ENCODE assay signal across 10 cellular contexts in genomic region chr16:20409398-20410152, GRCh38. TPM values are rescaled to one million over a fixed set of nuclear protein-coding genes. Genes with fewer than 3 reads are reported as not detected.
A peak's percentile ranks its signal among the peaks of the same experiment; 100 is the strongest.
DNase-seq lines count a peak whose midpoint lies in the region; ATAC-seq lines count a peak whose summit lies in the region.
"Had no signal": no experiment of that assay in that cellular context is flagged by ENCODE, and none has a peak within 500 bp of the region (broad histone marks: within the 10 kb centered on the region; RNA-seq: fewer than 3 reads in every experiment).

ACSM5 (plus strand) TSS chr16:20409534; CDS start chr16:20411485, 1,951 bp downstream.

- no peak within 1 kb of the TSS for H3K27ac ChIP-seq in SJCRH30
- H3K27ac ChIP-seq in mesenchymal stem cell (ENCODE audit: low read length, poor library complexity, severe bottlenecking): peak within 1 kb of the TSS; percentile 72
- no peak within 1 kb of the TSS for H3K27ac ChIP-seq in CD4-positive, alpha-beta memory T cell (ENCODE audit: low read depth, low read length)

- peak; percentile 79 for DNase-seq in Ammon's horn (ENCODE audit: low spot score)
- peak; percentile 31 to 51 for DNase-seq in SJCRH30
- no peak for DNase-seq in mesenchymal stem cell
- no peak for DNase-seq in CD4-positive, alpha-beta memory T cell
- DNase-seq in naive thymus-derived CD8-positive, alpha-beta T cell: no peak
- DNase-seq in HuH-7 (ENCODE audit: low spot score): no peak
- no peak for DNase-seq in stimulated activated CD4-positive, alpha-beta T cell treated with anti-CD3 and anti-CD28 coated beads, Interleukin-2, amount 100 ng/mL, for 24 hours
- DNase-seq: AML-193 had no signal

- peaks cover 0 to 5% (median 0%) of the 10 kb centered on the region in 8 donors for H3K9me3 Mint-ChIP-seq in CD4-positive, alpha-beta memory T cell
- H3K9me3 Mint-ChIP-seq in naive thymus-derived CD8-positive, alpha-beta T cell: no peaks in the 10 kb centered on the region

- intact Hi-C loops in CD4-positive, alpha-beta memory T cell (cut with micrococcal nuclease): no loop called here

- H3K4ac ChIP-seq in mesenchymal stem cell (ENCODE audit: low read depth in 1 of 2, low read length in 2 of 2): no peak within 1 kb of the TSS

- H3K4me1 Mint-ChIP-seq in CD4-positive, alpha-beta memory T cell: no peaks in the 10 kb centered on the region
- no peaks in the 10 kb centered on the region for H3K4me1 Mint-ChIP-seq in naive thymus-derived CD8-positive, alpha-beta T cell

- H2BK12ac ChIP-seq in mesenchymal stem cell (ENCODE audit: low read length in 2 of 2): no peak within 1 kb of the TSS

- H3K4me1 ChIP-seq in SJCRH30 (no peaks in the 10 kb centered on the region), mesenchymal stem cell (ENCODE audit: control insufficient read depth, insufficient read depth, low read depth, low read length) (no peaks in the 10 kb centered on the region)
- no peaks in the 10 kb centered on the region for H3K4me1 ChIP-seq in CD4-positive, alpha-beta memory T cell (ENCODE audit: insufficient read depth, low read length)

- H3K4me3 ChIP-seq in SJCRH30 (no peak within 1 kb of the TSS), mesenchymal stem cell (ENCODE audit: insufficient read depth in 1 of 2, low read depth in 1 of 2, low read length in 2 of 2) (peak within 1 kb of the TSS in 1 of 2 experiments; percentile 53)
- no peak within 1 kb of the TSS for H3K4me3 ChIP-seq in CD4-positive, alpha-beta memory T cell (ENCODE audit: low read length in 2 of 2)

- peak within 1 kb of the TSS; percentile 41 for H2AK5ac ChIP-seq in mesenchymal stem cell (ENCODE audit: low read length, severe bottlenecking)

- no peak within 1 kb of the TSS for H4K8ac ChIP-seq in mesenchymal stem cell (ENCODE audit: low read length)

- H3K4me2 ChIP-seq in mesenchymal stem cell (ENCODE audit: low read length, poor library complexity, severe bottlenecking): no peak within 1 kb of the TSS

- H3K18ac ChIP-seq in mesenchymal stem cell (ENCODE audit: low read depth in 1 of 2, low read length in 2 of 2): no peak within 1 kb of the TSS

- no peak within 1 kb of the TSS for H3K14ac ChIP-seq in mesenchymal stem cell (ENCODE audit: low read length in 2 of 2)

- H3K9ac ChIP-seq in mesenchymal stem cell (ENCODE audit: low read length): peak within 1 kb of the TSS; percentile 67

- H3K23ac ChIP-seq in mesenchymal stem cell (ENCODE audit: low read length in 2 of 2): no peak within 1 kb of the TSS

- ATAC-seq in HG02759 (IDR thresholded peaks at IDR 0.05; ENCODE audit: unreplicated experiment): peak; percentile 28
- ATAC-seq in naive thymus-derived CD8-positive, alpha-beta T cell: no peak

- POLR2A ChIA-PET in CD4-positive, alpha-beta memory T cell (lab: Charles Lee; ENCODE audit: partially characterized antibody): no interaction called here
- POLR2A ChIA-PET in naive thymus-derived CD8-positive, alpha-beta T cell (lab: Charles Lee): no interaction called here

- no peaks in the 10 kb centered on the region for H3K9me3 ChIP-seq in SJCRH30 (replicated peaks)
- H3K9me3 ChIP-seq in mesenchymal stem cell (ENCODE audit: control insufficient read depth, low read length): no peaks in the 10 kb centered on the region
- no peaks in the 10 kb centered on the region for H3K9me3 ChIP-seq in CD4-positive, alpha-beta memory T cell (ENCODE audit: control insufficient read depth in 1 of 2, low read length in 2 of 2)

- H3K27me3 ChIP-seq in SJCRH30: no peaks in the 10 kb centered on the region
- H3K27me3 ChIP-seq in mesenchymal stem cell (ENCODE audit: control insufficient read depth in 1 of 2, insufficient read depth in 1 of 2, low read length in 2 of 2): no peaks in the 10 kb centered on the region
- no peaks in the 10 kb centered on the region for H3K27me3 ChIP-seq in CD4-positive, alpha-beta memory T cell (ENCODE audit: insufficient read depth, low read length)

- no peaks in the 10 kb centered on the region for H3K79me1 ChIP-seq in mesenchymal stem cell (replicated peaks; ENCODE audit: low read length, poor library complexity, severe bottlenecking)

- no peak within 1 kb of the TSS for H3K27ac Mint-ChIP-seq in CD4-positive, alpha-beta memory T cell
- H3K27ac Mint-ChIP-seq in naive thymus-derived CD8-positive, alpha-beta T cell: peak within 1 kb of the TSS in 1 of 10 donors; percentile 84

- H2BK15ac ChIP-seq in mesenchymal stem cell (ENCODE audit: low read depth, poor library complexity, severe bottlenecking): no peak within 1 kb of the TSS

- H3K27me3 Mint-ChIP-seq in CD4-positive, alpha-beta memory T cell: peaks cover 5 to 11% of the 10 kb centered on the region in 2 donors
- H3K27me3 Mint-ChIP-seq in naive thymus-derived CD8-positive, alpha-beta T cell: peaks cover 7 to 22% (median 8%) of the 10 kb centered on the region in 5 donors

- WGBS in mesenchymal stem cell: 56% methylated on average over 3 of the region's 6 CpGs

- H3K36me3 Mint-ChIP-seq in CD4-positive, alpha-beta memory T cell: no peaks in the 10 kb centered on the region
- H3K36me3 Mint-ChIP-seq in naive thymus-derived CD8-positive, alpha-beta T cell: no peaks in the 10 kb centered on the region

- H3K36me3 ChIP-seq in SJCRH30: no peaks in the 10 kb centered on the region
- H3K36me3 ChIP-seq in mesenchymal stem cell (ENCODE audit: control insufficient read depth in 1 of 2, insufficient read depth in 2 of 2, low read depth in 1 of 2, low read length in 2 of 2): no peaks in the 10 kb centered on the region
- no peaks in the 10 kb centered on the region for H3K36me3 ChIP-seq in CD4-positive, alpha-beta memory T cell (ENCODE audit: insufficient read depth, low read length)

- H2BK5ac ChIP-seq in mesenchymal stem cell (ENCODE audit: low read depth, low read length, poor library complexity, severe bottlenecking): peak within 1 kb of the TSS; percentile 35

- no peak within 1 kb of the TSS for H2BK120ac ChIP-seq in mesenchymal stem cell (ENCODE audit: low read depth, low read length)

- H2AFZ ChIP-seq in mesenchymal stem cell (ENCODE audit: low read depth, low read length): no peak within 1 kb of the TSS

- CTCF ChIA-PET in CD4-positive, alpha-beta memory T cell (lab: Charles Lee; ENCODE audit: partially characterized antibody): no interaction called here

- no peak within 1 kb of the TSS for H4K91ac ChIP-seq in mesenchymal stem cell (ENCODE audit: low read length)

- H3K4me3 Mint-ChIP-seq in CD4-positive, alpha-beta memory T cell: no peak within 1 kb of the TSS
- no peak within 1 kb of the TSS for H3K4me3 Mint-ChIP-seq in naive thymus-derived CD8-positive, alpha-beta T cell

RNA-seq across cellular contexts. Expression of gene ACSM5, which starts in this region (rescaled TPM):
- 0.53 TPM in 1 of 2 replicates, not detected in the other for total RNA-seq in SJCRH30 (2014; rRNA removed; shearing (Covaris generic))
- not detected for polyA plus RNA-seq in mesenchymal stem cell (2013, experiment 1 of 2)
- polyA plus RNA-seq in mesenchymal stem cell (2013, experiment 2 of 2): not detected
- total RNA-seq in CD4-positive, alpha-beta memory T cell: not detected
- polyA plus RNA-seq in CD4-positive, alpha-beta memory T cell: not detected
- not detected for total RNA-seq in naive thymus-derived CD8-positive, alpha-beta T cell
- polyA plus RNA-seq in naive thymus-derived CD8-positive, alpha-beta T cell: not detected
- total RNA-seq: kidney epithelial cell had no signal

Comparison
In these comparisons a context has a peak if more than half of its experiments do, and no peak if none do; other contexts are left out.
1. Peak in DNase-seq in SJCRH30; RNA of the gene not detected or under 1 TPM.